In genomic region chr10:104300736-104301292, GRCh38 we compare ENCODE assay signal across 8 cellular contexts. TPM values are rescaled to one million over a fixed set of nuclear protein-coding genes. Genes with fewer than 3 reads are reported as not detected.
DNase-seq lines count a peak whose midpoint lies in the region; ATAC-seq and TF ChIP-seq lines count a peak whose summit lies in the region.

No MANE protein-coding gene starts in this region.

- TF ChIP-seq CTCF in DND-41 (IDR thresholded peaks at IDR 0.05; ENCODE audit: borderline replicate concordance, extremely low read depth, low read length, poor library complexity, severe bottlenecking) (no peak), ovary (IDR thresholded peaks at IDR 0.05) (no peak)

- no peaks in the 10 kb centered on the region for H3K79me2 ChIP-seq in DND-41 (ENCODE audit: insufficient read depth, low read length)

- H3K27ac ChIP-seq in DND-41 (ENCODE audit: low read length), result no peak overlapping the region
- peak overlapping the region; percentile 87 to 95 for H3K27ac ChIP-seq in ovary

- H3K9me3 ChIP-seq in DND-41 (ENCODE audit: insufficient read depth, low read length, severe bottlenecking) (no peaks in the 10 kb centered on the region), ovary (no peaks in the 10 kb centered on the region)

- H3K27ac Mint-ChIP-seq in activated T-helper 2 cell treated with anti-CD3 and anti-CD28 coated beads, Interferon-gamma antibody, Interleukin-2, Interleukin-4, amounts not matched to agents 10 μg/mL and 5 μg/mL and 100 μg/mL, durations not matched to agents 14 hours and 24 hours and 36 hours, result peak overlapping the region; percentile 83

- TF ChIP-seq EP300 in ovary (IDR thresholded peaks at IDR 0.05), result no peak

- peaks cover 17% of the 10 kb centered on the region for H3K9me3 Mint-ChIP-seq in activated T-helper 2 cell treated with anti-CD3 and anti-CD28 coated beads, Interferon-gamma antibody, Interleukin-2, Interleukin-4, amounts not matched to agents 10 μg/mL and 5 μg/mL and 100 μg/mL, durations not matched to agents 14 hours and 24 hours and 36 hours

- H3K4me3 Mint-ChIP-seq in activated T-helper 2 cell treated with anti-CD3 and anti-CD28 coated beads, Interferon-gamma antibody, Interleukin-2, Interleukin-4, amounts not matched to agents 10 μg/mL and 5 μg/mL and 100 μg/mL, durations not matched to agents 14 hours and 24 hours and 36 hours (ENCODE audit: low read depth), result peak overlapping the region; percentile 27

- H3K27me3 Mint-ChIP-seq in activated T-helper 2 cell treated with anti-CD3 and anti-CD28 coated beads, Interferon-gamma antibody, Interleukin-2, Interleukin-4, amounts not matched to agents 10 μg/mL and 5 μg/mL and 100 μg/mL, durations not matched to agents 14 hours and 24 hours and 36 hours (ENCODE audit: low read depth), result no peaks in the 10 kb centered on the region

- H3K9ac ChIP-seq in DND-41 (ENCODE audit: low read depth, low read length), result no peak overlapping the region

- DNase-seq in DND-41, result no peak
- DNase-seq in NCI-H2029 (lab: John Stamatoyannopoulos, UW), result peak; percentile 61
- DNase-seq in activated T-helper 2 cell treated with anti-CD3 and anti-CD28 coated beads, Interferon-gamma antibody, Interleukin-2, Interleukin-4, amounts not matched to agents 10 μg/mL and 5 μg/mL and 100 μg/mL, durations not matched to agents 14 hours and 24 hours and 36 hours (ENCODE audit: low spot score), result no peak
- peak in 41 of 42 donors; percentile 28 to 86 (median 55) for DNase-seq in head of caudate nucleus
- DNase-seq in ovary, result peak; percentile 59 to 72 (median 66)
- no peak for DNase-seq in NK-92 treated with Interleukin-12 subunit alpha and Interleukin-12 subunit beta, amount 100 ng/mL, for 24 hours (lab: John Stamatoyannopoulos, UW)
- no peak for DNase-seq in globus pallidus (ENCODE audit: low spot score)

- peaks cover 37% of the 10 kb centered on the region for H3K4me1 Mint-ChIP-seq in activated T-helper 2 cell treated with anti-CD3 and anti-CD28 coated beads, Interferon-gamma antibody, Interleukin-2, Interleukin-4, amounts not matched to agents 10 μg/mL and 5 μg/mL and 100 μg/mL, durations not matched to agents 14 hours and 24 hours and 36 hours (ENCODE audit: low read depth)

- intact Hi-C loops in activated T-helper 2 cell treated with anti-CD3 and anti-CD28 coated beads, Interferon-gamma antibody, Interleukin-2, Interleukin-4, amounts not matched to agents 10 μg/mL and 5 μg/mL and 100 μg/mL, durations not matched to agents 14 hours and 24 hours and 36 hours (cut with micrococcal nuclease), result no loop called here
- intact Hi-C loops in head of caudate nucleus (cut with DNase I), result no loop called here
- intact Hi-C loops in ovary (cut with DNase I), result loop anchor here in 2 of 4 donors (5.0 kb wide), 1 partner anchor 36 kb away; the partner anchor contains the start of gene ITPRIP (in 2 of the 2)

- H3K4me3 ChIP-seq in DND-41 (ENCODE audit: low read depth in 1 of 2, low read length in 2 of 2) (no peak overlapping the region), ovary (no peak overlapping the region)

- no peak for TF ChIP-seq POLR2A in ovary (IDR thresholded peaks at IDR 0.05)

- ATAC-seq in DND-41 (ENCODE audit: insufficient read depth, low read depth), result peak; percentile 15; the same call in 1 of the 3 replicates
- no peak for ATAC-seq in HG03025 (IDR thresholded peaks at IDR 0.05; ENCODE audit: low FRiP score, unreplicated experiment)

- 0 out of 2 replicates have a peak, but pooled peaks cover 2% of the 10 kb centered on the region for H3K4me1 ChIP-seq in DND-41 (ENCODE audit: insufficient read depth, low read length)
- H3K4me1 ChIP-seq in ovary (ENCODE audit: insufficient read depth), result peaks cover 24% of the 10 kb centered on the region

- WGBS in ovary, 3 donors, result 17 to 28% (median 21%) methylated on average over 7 of the region's 7 CpGs

- no peak overlapping the region for H2AFZ ChIP-seq in DND-41 (ENCODE audit: low read depth, low read length)

- peaks cover 14% of the 10 kb centered on the region for H3K36me3 Mint-ChIP-seq in activated T-helper 2 cell treated with anti-CD3 and anti-CD28 coated beads, Interferon-gamma antibody, Interleukin-2, Interleukin-4, amounts not matched to agents 10 μg/mL and 5 μg/mL and 100 μg/mL, durations not matched to agents 14 hours and 24 hours and 36 hours (ENCODE audit: low read depth)

- no peaks in the 10 kb centered on the region for H4K20me1 ChIP-seq in DND-41 (ENCODE audit: insufficient read depth, low read length)

- no peak overlapping the region for H3K4me2 ChIP-seq in DND-41 (ENCODE audit: insufficient read depth, low read length)

- H3K27me3 ChIP-seq in DND-41 (ENCODE audit: insufficient read depth, low read length, poor library complexity) (peaks cover 12% of the 10 kb centered on the region), ovary (no peaks in the 10 kb centered on the region)

- H3K36me3 ChIP-seq in DND-41 (ENCODE audit: insufficient read depth, low read length) (no peaks in the 10 kb centered on the region), ovary (no peaks in the 10 kb centered on the region)

RNA-seq across cellular contexts. Expression of gene GSTO2, which starts 31.8 kb away (rescaled TPM):
- 0.57 and 1.4 TPM in 2 replicates for total RNA-seq in activated T-helper 2 cell treated with anti-CD3 and anti-CD28 coated beads, Interferon-gamma antibody, Interleukin-2, Interleukin-4, amounts not matched to agents 10 μg/mL and 5 μg/mL and 100 μg/mL, durations not matched to agents 14 hours and 24 hours and 36 hours
- 10 to 100 TPM in 5 of 7 donors, 1 to 10 TPM in 2; 3.7 to 19.0 (median 12.6) TPM for total RNA-seq in ovary
- polyA plus RNA-seq in ovary, result 10 to 100 TPM in 1 of 2 donors, 1 to 10 TPM in 1; 6.5 to 10.5 TPM

RNA-seq across cellular contexts. Expression of gene ITPRIP, which starts 37.5 kb away (rescaled TPM):
- total RNA-seq in activated T-helper 2 cell treated with anti-CD3 and anti-CD28 coated beads, Interferon-gamma antibody, Interleukin-2, Interleukin-4, amounts not matched to agents 10 μg/mL and 5 μg/mL and 100 μg/mL, durations not matched to agents 14 hours and 24 hours and 36 hours, result 17.1 and 18.8 TPM in 2 replicates
- 10 to 100 TPM; 15.7 to 38.1 (median 29.2) TPM for total RNA-seq in ovary
- polyA plus RNA-seq in ovary, result 10 to 100 TPM; 10.1 to 16.2 TPM

RNA-seq across cellular contexts. Expression of gene GSTO1, which starts 46.1 kb away (rescaled TPM):
- 168 and 174 TPM in 2 replicates for total RNA-seq in activated T-helper 2 cell treated with anti-CD3 and anti-CD28 coated beads, Interferon-gamma antibody, Interleukin-2, Interleukin-4, amounts not matched to agents 10 μg/mL and 5 μg/mL and 100 μg/mL, durations not matched to agents 14 hours and 24 hours and 36 hours
- total RNA-seq in ovary, result 100 to 1,000 TPM in 1 of 7 donors, 10 to 100 TPM in 6; 58.7 to 110 (median 86.9) TPM
- polyA plus RNA-seq in ovary, result 100 to 1,000 TPM in 1 of 2 donors, 10 to 100 TPM in 1; 91.0 to 125 TPM

RNA-seq across cellular contexts. Expression of gene CFAP58, which starts 52.8 kb away (rescaled TPM):
- total RNA-seq in activated T-helper 2 cell treated with anti-CD3 and anti-CD28 coated beads, Interferon-gamma antibody, Interleukin-2, Interleukin-4, amounts not matched to agents 10 μg/mL and 5 μg/mL and 100 μg/mL, durations not matched to agents 14 hours and 24 hours and 36 hours, result 0.57 and 1.1 TPM in 2 replicates
- 1 to 10 TPM in 2 of 7 donors, under 1 TPM in 5; 0.17 to 7.9 (median 0.60) TPM for total RNA-seq in ovary
- 1 to 10 TPM in 1 of 2 donors, under 1 TPM in 1; 0.25 to 1.0 TPM for polyA plus RNA-seq in ovary

Comparison
In these comparisons a context has a peak if more than half of its experiments do, and no peak if none do; other contexts are left out.
1. DNase-seq: peak in NCI-H2029 (single experiment), head of caudate nucleus (41 of 42) and ovary (5 of 5); none in DND-41 (single experiment), activated T-helper 2 cell treated with anti-CD3 and anti-CD28 coated beads, Interferon-gamma antibody, Interleukin-2, Interleukin-4, amounts not matched to agents 10 μg/mL and 5 μg/mL and 100 μg/mL, durations not matched to agents 14 hours and 24 hours and 36 hours (single experiment), NK-92 treated with Interleukin-12 subunit alpha and Interleukin-12 subunit beta, amount 100 ng/mL, for 24 hours (single experiment) and globus pallidus (single experiment).